ENCODE assay signal across 7 cellular contexts in genomic region chr1:115620950-115621349, GRCh38.
"Had no signal": no experiment of that assay in that cellular context is flagged by ENCODE, and none has a peak within 500 bp of the region (broad histone marks: within the 10 kb centered on the region; RNA-seq: fewer than 3 reads in every experiment).

No MANE protein-coding gene starts in this region.

- H3K4me3 ChIP-seq: K562 had no signal

- H3K27me3 Mint-ChIP-seq: IgD-negative memory B cell had no signal

- H3K4me3 Mint-ChIP-seq: IgD-negative memory B cell had no signal

- H3K27ac Mint-ChIP-seq: IgD-negative memory B cell had no signal

- H3K27ac ChIP-seq: HL-60 had no signal

- FAIRE-seq: HTR-8/SVneo, K562 had no signal

- ATAC-seq: K562 had no signal

- DNase-seq: IMR-90, KBM-7, KG1 had no signal

- H3K36me3 Mint-ChIP-seq: IgD-negative memory B cell had no signal
